Comparison of ENCODE assay signal across 10 cellular contexts in the genomic region with DNA sequence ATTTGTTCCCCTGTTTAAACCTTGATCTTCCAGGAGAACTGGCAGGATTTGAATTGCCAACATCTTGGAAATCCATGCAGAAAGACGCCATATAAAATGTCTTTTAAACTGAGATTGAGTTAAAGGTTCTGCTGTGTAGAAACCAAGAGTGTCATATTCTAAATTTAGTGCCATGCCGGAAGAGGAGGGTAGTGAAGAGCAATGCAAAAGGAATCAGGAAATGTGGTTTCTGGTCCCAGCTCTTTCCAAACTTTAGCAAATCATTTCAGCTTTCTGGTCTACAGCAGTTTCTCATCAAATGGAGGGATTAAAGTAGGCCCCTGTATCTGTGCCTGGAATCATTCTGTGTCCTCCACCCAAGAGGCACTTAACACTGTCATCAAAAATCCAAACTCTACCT.
DNase-seq lines count a peak whose midpoint lies in the region; ATAC-seq, FAIRE-seq and TF ChIP-seq lines count a peak whose summit lies in the region.
"Had no signal": no experiment of that assay in that cellular context is flagged by ENCODE, and none has a peak within 500 bp of the region (broad histone marks: within the 10 kb centered on the region; RNA-seq: fewer than 3 reads in every experiment).

No MANE protein-coding gene starts in this region.

- H3K27ac Mint-ChIP-seq in endodermal cell (no peak overlapping the region), neural progenitor cell (no peak overlapping the region)

- H3K4me3 Mint-ChIP-seq in endodermal cell, result no peak overlapping the region
- no peak overlapping the region for H3K4me3 Mint-ChIP-seq in neural progenitor cell

- no peaks in the 10 kb centered on the region for H4K20me1 ChIP-seq in neural progenitor cell (ENCODE audit: low read depth)

- TF ChIP-seq POLR2A in lower leg skin (IDR thresholded peaks at IDR 0.05), result no peak

- H3K27me3 ChIP-seq in left ventricle myocardium inferior (ENCODE audit: low read depth), result no peaks in the 10 kb centered on the region
- no peaks in the 10 kb centered on the region for H3K27me3 ChIP-seq in endodermal cell (ENCODE audit: control insufficient read depth, insufficient read depth, low read length, poor library complexity, severe bottlenecking)
- no peaks in the 10 kb centered on the region for H3K27me3 ChIP-seq in neural progenitor cell
- H3K27me3 ChIP-seq: Peyer's patch had no signal

- WGBS in endodermal cell (ENCODE audit: insufficient coverage in 1 of 2, insufficient read length in 1 of 2), 2 experiments, result 83 to 96% methylated on average over 2 of the region's 2 CpGs
- WGBS in lower leg skin, 2 donors, result 43 to 46% methylated on average over 2 of the region's 2 CpGs

- H3K79me2 ChIP-seq in neural progenitor cell (ENCODE audit: low read depth), result no peaks in the 10 kb centered on the region

- intact Hi-C loops in left ventricle myocardium inferior (cut with micrococcal nuclease) (no loop called here), lower leg skin (cut with DNase I; ENCODE audit: low total_unique reads) (no loop called here)

- peak; percentile 75 for DNase-seq in AG08395 (ENCODE audit: low spot score)
- DNase-seq in GM19239 (ENCODE audit: insufficient read length, low spot score), result no peak
- peak; percentile 33 for DNase-seq in SKM-1 treated with dmso at 0.1 percent for 144 hours (lab: John Stamatoyannopoulos, UW; ENCODE audit: unreplicated experiment)
- DNase-seq in left ventricle myocardium inferior, result no peak
- DNase-seq in endodermal cell, result no peak
- DNase-seq in lower leg skin (ENCODE audit: low spot score in 2 of 2), result no peak
- no peak for DNase-seq in neural progenitor cell (ENCODE audit: low spot score)
- DNase-seq: NCI-H1092 treated with DMSO at 0.1 percent for 48 hours, Peyer's patch had no signal

- H3K4me3 ChIP-seq in left ventricle myocardium inferior, result no peak overlapping the region
- no peak overlapping the region for H3K4me3 ChIP-seq in endodermal cell (ENCODE audit: low read length)
- H3K4me3 ChIP-seq in lower leg skin (ENCODE audit: low read depth, poor library complexity, severe bottlenecking), result no peak overlapping the region
- no peak overlapping the region for H3K4me3 ChIP-seq in neural progenitor cell
- H3K4me3 ChIP-seq: Peyer's patch had no signal

- no peaks in the 10 kb centered on the region for H3K36me3 Mint-ChIP-seq in endodermal cell (ENCODE audit: low read depth)
- no peaks in the 10 kb centered on the region for H3K36me3 Mint-ChIP-seq in neural progenitor cell

- H3K36me3 ChIP-seq in left ventricle myocardium inferior (no peaks in the 10 kb centered on the region), endodermal cell (ENCODE audit: control insufficient read depth, insufficient read depth, low read length) (no peaks in the 10 kb centered on the region), neural progenitor cell (no peaks in the 10 kb centered on the region)
- H3K36me3 ChIP-seq: Peyer's patch had no signal

- no peak overlapping the region for H2AFZ ChIP-seq in neural progenitor cell (replicated peaks)

- H3K9ac ChIP-seq in endodermal cell (ENCODE audit: extremely low read depth, low read length, poor library complexity, severe bottlenecking), result no peak overlapping the region
- H3K9ac ChIP-seq in neural progenitor cell, result no peak overlapping the region

- peaks cover 5% of the 10 kb centered on the region for H3K9me3 ChIP-seq in left ventricle myocardium inferior (replicated peaks)
- H3K9me3 ChIP-seq in endodermal cell (ENCODE audit: control insufficient read depth, low read length), result no peaks in the 10 kb centered on the region
- no peaks in the 10 kb centered on the region for H3K9me3 ChIP-seq in neural progenitor cell (ENCODE audit: low read depth)
- H3K9me3 ChIP-seq: Peyer's patch had no signal

- ATAC-seq in HG02571 (IDR thresholded peaks at IDR 0.05; ENCODE audit: unreplicated experiment), result no peak

- H3K27ac ChIP-seq in left ventricle myocardium inferior (replicated peaks) (peak overlapping the region; percentile 9), endodermal cell (ENCODE audit: low read depth, low read length) (no peak overlapping the region), neural progenitor cell (no peak overlapping the region)
- H3K27ac ChIP-seq: Peyer's patch had no signal

- H3K4me1 Mint-ChIP-seq in endodermal cell (peaks cover 9% of the 10 kb centered on the region), neural progenitor cell (peaks cover 11% of the 10 kb centered on the region)

- no peak overlapping the region for H3K4me2 ChIP-seq in neural progenitor cell

- TF ChIP-seq CTCF in left ventricle myocardium inferior (IDR thresholded peaks at IDR 0.05; ENCODE audit: borderline replicate concordance), result no peak
- no peak for TF ChIP-seq CTCF in endodermal cell (conservative IDR thresholded peaks at IDR 0.05)
- no peak for TF ChIP-seq CTCF in lower leg skin (IDR thresholded peaks at IDR 0.05)
- no peak for TF ChIP-seq CTCF in neural progenitor cell (IDR thresholded peaks at IDR 0.05)

- no peaks in the 10 kb centered on the region for H3K27me3 Mint-ChIP-seq in endodermal cell (ENCODE audit: insufficient read depth)
- no peaks in the 10 kb centered on the region for H3K27me3 Mint-ChIP-seq in neural progenitor cell (ENCODE audit: insufficient read depth, low read depth)

- peaks cover 10% of the 10 kb centered on the region for H3F3A ChIP-seq in neural progenitor cell (ENCODE audit: low read depth)

- peak; percentile 82 for FAIRE-seq in GM19239 (lab: Jason Lieb, UNC)

- H3K4me1 ChIP-seq in left ventricle myocardium inferior, result peaks cover 33% of the 10 kb centered on the region
- no peaks in the 10 kb centered on the region for H3K4me1 ChIP-seq in endodermal cell (ENCODE audit: control insufficient read depth, insufficient read depth, low read length)
- peaks cover 14% of the 10 kb centered on the region for H3K4me1 ChIP-seq in neural progenitor cell

- H3K9me3 Mint-ChIP-seq in endodermal cell (peaks cover 4% of the 10 kb centered on the region), neural progenitor cell (peaks cover 17% of the 10 kb centered on the region)

Comparison
In these comparisons a context has a peak if more than half of its experiments do, and no peak if none do; other contexts are left out.
1. DNase-seq: peak in AG08395 (single experiment) and SKM-1 treated with dmso at 0.1 percent for 144 hours (single experiment); none in GM19239 (single experiment), left ventricle myocardium inferior (single experiment), endodermal cell (single experiment), lower leg skin (0 of 2) and neural progenitor cell (single experiment).